1 cellular context compared by ENCODE assay signal in the genomic region with DNA sequence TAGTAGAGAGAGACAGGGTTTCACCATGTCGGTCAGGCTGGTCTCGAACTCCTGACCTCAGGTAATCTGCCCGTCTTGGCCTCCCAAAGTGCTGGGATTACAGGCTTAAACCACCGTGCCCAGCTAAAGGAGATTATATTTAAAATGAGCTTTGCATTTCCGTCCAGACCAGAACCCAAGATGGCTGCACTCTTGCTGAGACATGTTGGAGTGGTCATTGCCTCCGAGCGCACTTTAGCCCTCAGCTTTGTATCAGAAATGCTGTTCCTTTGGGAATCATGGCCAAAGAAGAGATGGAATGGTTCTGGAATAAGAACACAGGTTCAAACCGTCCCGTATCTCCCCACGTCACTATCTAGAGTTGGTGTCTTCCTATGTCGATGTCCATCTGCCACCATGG.
TF ChIP-seq lines count a peak whose summit lies in the region.

No MANE protein-coding gene starts in this region.

TF ChIP-seq in IMR-90, 13 proteins besides CTCF, POLR2A, EP300 and RAD21 (continued from another document):
- TF ChIP-seq RFX5 (IDR thresholded peaks at IDR 0.05; ENCODE audit: low read depth, low read length) (no peak), BHLHE40 (IDR thresholded peaks at IDR 0.05; ENCODE audit: low read depth, low read length) (no peak), MXI1 (IDR thresholded peaks at IDR 0.05; ENCODE audit: borderline replicate concordance, low read depth, low read length) (no peak), SMC3 (IDR thresholded peaks at IDR 0.05; ENCODE audit: low read depth, low read length) (no peak), CHD1 (IDR thresholded peaks at IDR 0.05; ENCODE audit: low read depth, low read length) (no peak)
